ENCODE assay signal across 14 cellular contexts in genomic region chr15:72770673-72771328, GRCh38. TPM values are rescaled to one million over a fixed set of nuclear protein-coding genes. Genes with fewer than 3 reads are reported as not detected.
DNase-seq lines count a peak whose midpoint lies in the region; ATAC-seq, FAIRE-seq and TF ChIP-seq lines count a peak whose summit lies in the region.
"Had no signal": no experiment of that assay in that cellular context is flagged by ENCODE, and none has a peak within 500 bp of the region (broad histone marks: within the 10 kb centered on the region; RNA-seq: fewer than 3 reads in every experiment).

No MANE protein-coding gene starts in this region.

- no peak overlapping the region for H4K8ac ChIP-seq in trophoblast cell (ENCODE audit: low read depth, low read length)

- H3K9me3 ChIP-seq in spleen (peaks cover 0 to 25% (median 21%) of the 10 kb centered on the region in 8 donors), trophoblast cell (ENCODE audit: insufficient read depth, low read depth, low read length) (peaks cover 2% of the 10 kb centered on the region), HepG2 (ENCODE audit: low read length) (no peaks in the 10 kb centered on the region)
- H3K9me3 ChIP-seq: neutrophil had no signal

- H3K4me1 ChIP-seq in spleen (peaks cover 2 to 28% (median 19%) of the 10 kb centered on the region in 6 donors), trophoblast cell (ENCODE audit: control insufficient read depth in 1 of 2, insufficient read depth in 2 of 2, low read length in 2 of 2) (no peaks in the 10 kb centered on the region), HepG2 (ENCODE audit: insufficient read depth, low read length) (no peaks in the 10 kb centered on the region)

- BruUV-seq in HepG2 (replicated peaks; lab: Mats Ljungman, UMichigan): no TSS peak

- no peak overlapping the region for H3K23ac ChIP-seq in trophoblast cell (ENCODE audit: low read length)

- H3K14ac ChIP-seq in trophoblast cell (ENCODE audit: low read length): no peak overlapping the region

- TF ChIP-seq CTCF in LNCAP (IDR thresholded peaks at IDR 0.05) (0 out of 2 replicates have a peak, but pooled peaks have one; percentile 15), cardiac fibroblast (IDR thresholded peaks at IDR 0.05; ENCODE audit: low read depth, low read length) (peak; percentile 20), spleen (IDR thresholded peaks at IDR 0.05 in 8 of 11, conservative IDR thresholded peaks at IDR 0.05 in 3 of 11) (no peak), HepG2 (CRISPR knock-in tag; IDR thresholded peaks at IDR 0.05) (no peak)

- TF ChIP-seq EP300 in HepG2 (IDR thresholded peaks at IDR 0.05; ENCODE audit: low read depth in 2 of 2, low read length in 2 of 2) (no peak), HepG2 (CRISPR knock-in tag; IDR thresholded peaks at IDR 0.05; ENCODE audit: borderline replicate concordance) (no peak)

- in situ Hi-C loops in HepG2 (cut with HindIII; ENCODE audit: extremely low pct_ligation_motif_present, low pct_unique_long_range_greater_than_20kb): no loop called here

- H3K79me1 ChIP-seq in trophoblast cell (ENCODE audit: low read length): no peaks in the 10 kb centered on the region

- TF ChIP-seq RAD21 in HepG2 (CRISPR knock-in tag; IDR thresholded peaks at IDR 0.05): no peak

- H3K36me3 ChIP-seq in spleen (peaks cover 4 to 99% (median 86%) of the 10 kb centered on the region in 6 donors), trophoblast cell (ENCODE audit: control insufficient read depth in 1 of 2, insufficient read depth in 2 of 2, low read length in 2 of 2) (peaks cover 13 to 25% of the 10 kb centered on the region in 2 experiments), HepG2 (replicated peaks in 1 of 2; ENCODE audit: control insufficient read depth in 1 of 2, insufficient read depth in 2 of 2, low read length in 2 of 2) (peaks cover 18 to 65% of the 10 kb centered on the region in 2 experiments)

- no peak overlapping the region for H2BK12ac ChIP-seq in trophoblast cell (ENCODE audit: low read length)

- H3K79me2 ChIP-seq in trophoblast cell (ENCODE audit: control insufficient read depth, insufficient read depth, low read length, poor library complexity): no peaks in the 10 kb centered on the region
- no peaks in the 10 kb centered on the region for H3K79me2 ChIP-seq in HepG2 (ENCODE audit: insufficient read depth, low read length)

- H3K27me3 ChIP-seq in spleen (replicated peaks in 1 of 7) (no peaks in the 10 kb centered on the region), trophoblast cell (ENCODE audit: insufficient read depth, low read length) (no peaks in the 10 kb centered on the region), HepG2 (ENCODE audit: control insufficient read depth in 1 of 2, insufficient read depth in 2 of 2, low read length in 2 of 2) (no peaks in the 10 kb centered on the region)
- H3K27me3 ChIP-seq: neutrophil had no signal

- H3K4me3 Mint-ChIP-seq in activated T-cell treated with anti-CD3 and anti-CD28 coated beads, Interleukin-2, amount 50 U/mL, for 72 hours: peak overlapping the region in 1 of 2 donors; percentile 19
- no peak overlapping the region for H3K4me3 Mint-ChIP-seq in stimulated activated naive B cell treated with anti-CD40 and anti-IgM and Interleukin-4, amounts not matched to agents 10 μg/mL and 1 μg/mL and 100 μg/mL, for 72 hours

- H3K4me3 ChIP-seq in cardiac fibroblast (replicated peaks in 1 of 2; ENCODE audit: low read depth in 2 of 2, low read length in 2 of 2): no peak overlapping the region
- no peak overlapping the region for H3K4me3 ChIP-seq in spleen
- no peak overlapping the region for H3K4me3 ChIP-seq in trophoblast cell (ENCODE audit: low read depth, low read length)
- no peak overlapping the region for H3K4me3 ChIP-seq in HepG2 (replicated peaks in 1 of 3; ENCODE audit: insufficient read depth in 1 of 3, low read depth in 2 of 3, low read length in 3 of 3)
- H3K4me3 ChIP-seq: SK-N-MC had no signal

- H3K27ac ChIP-seq in spleen (no peak overlapping the region), trophoblast cell (ENCODE audit: low read depth, low read length) (no peak overlapping the region), HepG2 (ENCODE audit: extremely low read length, insufficient read depth, low read length) (no peak overlapping the region)
- H3K27ac ChIP-seq: neutrophil, SK-N-MC had no signal

- peak; percentile 67 to 86 for ATAC-seq in activated T-cell treated with anti-CD3 and anti-CD28 coated beads, Interleukin-2, amount 50 U/mL, for 72 hours (replicated peaks in 1 of 2)
- peak in 1 of 2 donors; percentile 61 for ATAC-seq in stimulated activated naive B cell treated with anti-CD40 and anti-IgM and Interleukin-4, amounts not matched to agents 10 μg/mL and 1 μg/mL and 100 μg/mL, for 72 hours (replicated peaks)
- no peak for ATAC-seq in HepG2
- ATAC-seq: left colon had no signal

- POLR2A ChIA-PET in HepG2 (lab: Yijun Ruan, JAX): no interaction called here

- H3K9me3 Mint-ChIP-seq in activated T-cell treated with anti-CD3 and anti-CD28 coated beads, Interleukin-2, amount 50 U/mL, for 72 hours: peaks cover 0 to 2% of the 10 kb centered on the region in 2 donors
- peaks cover 2 to 8% of the 10 kb centered on the region in 2 donors for H3K9me3 Mint-ChIP-seq in stimulated activated naive B cell treated with anti-CD40 and anti-IgM and Interleukin-4, amounts not matched to agents 10 μg/mL and 1 μg/mL and 100 μg/mL, for 72 hours

- H3K18ac ChIP-seq in trophoblast cell (ENCODE audit: low read length): no peak overlapping the region

- peaks cover 23% of the 10 kb centered on the region for H3K4me1 Mint-ChIP-seq in activated T-cell treated with anti-CD3 and anti-CD28 coated beads, Interleukin-2, amount 50 U/mL, for 72 hours (ENCODE audit: low read depth)
- peaks cover 31 to 43% of the 10 kb centered on the region in 2 donors for H3K4me1 Mint-ChIP-seq in stimulated activated naive B cell treated with anti-CD40 and anti-IgM and Interleukin-4, amounts not matched to agents 10 μg/mL and 1 μg/mL and 100 μg/mL, for 72 hours

- H3K9ac ChIP-seq in trophoblast cell (ENCODE audit: low read length) (no peak overlapping the region), HepG2 (ENCODE audit: insufficient read depth, low read depth, low read length) (no peak overlapping the region)

- no peaks in the 10 kb centered on the region for H4K20me1 ChIP-seq in HepG2 (ENCODE audit: insufficient read depth, low read length)

- no peak for FAIRE-seq in HepG2 (lab: Jason Lieb, UNC)
- FAIRE-seq: G401.6 had no signal

- peak overlapping the region; percentile 32 for H3K27ac Mint-ChIP-seq in activated T-cell treated with anti-CD3 and anti-CD28 coated beads, Interleukin-2, amount 50 U/mL, for 72 hours
- H3K27ac Mint-ChIP-seq in stimulated activated naive B cell treated with anti-CD40 and anti-IgM and Interleukin-4, amounts not matched to agents 10 μg/mL and 1 μg/mL and 100 μg/mL, for 72 hours: peak overlapping the region; percentile 37

- CTCF ChIA-PET in HepG2 (lab: Yijun Ruan, JAX; ENCODE audit: low intra/inter-chr PET ratio, low total read pairs): no interaction called here

- intact Hi-C loops in spleen (cut with DNase I; ENCODE audit: low total_unique reads): no loop called here
- intact Hi-C loops in HepG2 (cut with micrococcal nuclease; ENCODE audit: unreplicated experiment): no loop called here

- H2AK5ac ChIP-seq in trophoblast cell (ENCODE audit: low read length): no peak overlapping the region

- H3K4me2 ChIP-seq in trophoblast cell (ENCODE audit: low read length) (no peak overlapping the region), HepG2 (ENCODE audit: low read depth, low read length) (no peak overlapping the region)

- DNase-seq in activated T-cell treated with anti-CD3 and anti-CD28 coated beads, Interleukin-2, amount 50 U/mL, for 72 hours: no peak
- no peak for DNase-seq in activated T-cell treated with anti-CD3 and anti-CD28 coated beads for 4 hours
- no peak for DNase-seq in cardiac fibroblast (ENCODE audit: low read depth in 2 of 2)
- no peak for DNase-seq in stimulated activated naive B cell treated with anti-CD40 and anti-IgM and Interleukin-4, amounts not matched to agents 10 μg/mL and 1 μg/mL and 100 μg/mL, for 72 hours
- DNase-seq in spleen: no peak
- no peak for DNase-seq in trophoblast cell
- no peak for DNase-seq in HepG2 (ENCODE audit: low spot score)
- DNase-seq: left colon; NCI-H1048; stimulated activated CD4-positive, alpha-beta T cell treated with anti-CD3 and anti-CD28 coated beads, Interleukin-15, amount 100 ng/mL, for 24 hours had no signal

- H4K91ac ChIP-seq in trophoblast cell (ENCODE audit: low read depth, low read length): no peak overlapping the region

- WGBS in spleen, 5 donors: 73 to 88% (median 85%) methylated on average over 6 of the region's 6 CpGs
- no CpG with 5 or more reads among the region's 6 CpGs for WGBS in trophoblast cell (ENCODE audit: extremely low coverage, insufficient coverage, insufficient read length)
- WGBS in HepG2 (ENCODE audit: low lambda C conversion rate): 86% methylated on average over 6 of the region's 6 CpGs

- H3K27me3 Mint-ChIP-seq in activated T-cell treated with anti-CD3 and anti-CD28 coated beads, Interleukin-2, amount 50 U/mL, for 72 hours (ENCODE audit: low read depth): no peaks in the 10 kb centered on the region
- no peaks in the 10 kb centered on the region for H3K27me3 Mint-ChIP-seq in stimulated activated naive B cell treated with anti-CD40 and anti-IgM and Interleukin-4, amounts not matched to agents 10 μg/mL and 1 μg/mL and 100 μg/mL, for 72 hours

- peaks cover 26 to 54% of the 10 kb centered on the region in 2 donors for H3K36me3 Mint-ChIP-seq in activated T-cell treated with anti-CD3 and anti-CD28 coated beads, Interleukin-2, amount 50 U/mL, for 72 hours (ENCODE audit: insufficient read depth in 2 of 2)
- H3K36me3 Mint-ChIP-seq in stimulated activated naive B cell treated with anti-CD40 and anti-IgM and Interleukin-4, amounts not matched to agents 10 μg/mL and 1 μg/mL and 100 μg/mL, for 72 hours: peaks cover 59 to 76% of the 10 kb centered on the region in 2 donors

- no peak overlapping the region for H2BK5ac ChIP-seq in trophoblast cell (ENCODE audit: low read depth, low read length, poor library complexity)

- H4K12ac ChIP-seq in trophoblast cell (ENCODE audit: low read depth, low read length): no peak overlapping the region

- no peak overlapping the region for H2BK120ac ChIP-seq in trophoblast cell (ENCODE audit: insufficient read depth, low read length, poor library complexity)

- no peak overlapping the region for H3K4ac ChIP-seq in trophoblast cell (ENCODE audit: low read depth, low read length)

- no peak overlapping the region for H2AFZ ChIP-seq in trophoblast cell (ENCODE audit: insufficient read depth, low read length, poor library complexity)
- H2AFZ ChIP-seq in HepG2 (ENCODE audit: low read length): no peak overlapping the region

- TF ChIP-seq POLR2A in spleen (IDR thresholded peaks at IDR 0.05) (no peak), HepG2 (IDR thresholded peaks at IDR 0.05; ENCODE audit: insufficient read depth in 1 of 2, low read depth in 2 of 2, low read length in 2 of 2) (no peak)

RNA-seq across cellular contexts. Expression of gene ADPGK, which starts 12.8 kb away (rescaled TPM):
- 10 to 100 TPM; 55.8 to 63.1 TPM for total RNA-seq in activated T-cell treated with anti-CD3 and anti-CD28 coated beads, Interleukin-2, amount 50 U/mL, for 72 hours
- total RNA-seq in spleen: 100 to 1,000 TPM in 4 of 7 donors, 10 to 100 TPM in 3; 89.0 to 119 (median 103) TPM
- polyA plus RNA-seq in spleen: 100 to 1,000 TPM in 1 of 3 donors, 10 to 100 TPM in 2; 65.4 to 103 (median 68.0) TPM
- polyA plus RNA-seq in trophoblast cell (2013): 33.3 and 34.1 TPM in 2 replicates
- 33.5 and 67.5 TPM in 2 replicates for total RNA-seq in HepG2 (2016; rRNA removed; fragmentation: Illumina TruSeq; extraction: Trizol)
- 22.4 and 27.1 TPM in 2 replicates for total RNA-seq in HepG2 (2016; cell fraction: cytosol; rRNA removed; fragmentation: Illumina TruSeq; extraction: Trizol; ENCODE audit: low read depth)
- 32.0 and 67.5 TPM in 2 replicates for total RNA-seq in HepG2 (2016; cell fraction: insoluble cytoplasmic fraction; rRNA removed; fragmentation: Illumina TruSeq; extraction: Trizol)
- 22.2 and 23.4 TPM in 2 replicates for total RNA-seq in HepG2 (2016; cell fraction: membrane; rRNA removed; fragmentation: Illumina TruSeq; extraction: Trizol)
- total RNA-seq in HepG2 (2016; cell fraction: nucleus; rRNA removed; fragmentation: Illumina TruSeq; extraction: Trizol): 67.5 and 93.2 TPM in 2 replicates
- polyA plus RNA-seq in HepG2 (2011; rRNA removed): 59.4 and 61.6 TPM in 2 replicates
- polyA plus RNA-seq in HepG2 (2011; cell fraction: cytosol; rRNA removed): 41.8 and 45.0 TPM in 2 replicates
- polyA plus RNA-seq in HepG2 (2011; cell fraction: nucleus; rRNA removed): 62.2 and 69.8 TPM in 2 replicates
- polyA plus RNA-seq in HepG2 (2012): 29.7 and 33.7 TPM in 2 replicates
- polyA plus RNA-seq in HepG2 (2016; cell fraction: cytosol; fragmentation: Illumina TruSeq; extraction: Trizol; ENCODE audit: low read depth): 4.6 and 4.9 TPM in 2 replicates
- polyA plus RNA-seq in HepG2 (2016; cell fraction: insoluble cytoplasmic fraction; fragmentation: Illumina TruSeq; extraction: Trizol; ENCODE audit: low read depth): 25.8 and 28.0 TPM in 2 replicates
- 10.4 and 11.2 TPM in 2 replicates for polyA plus RNA-seq in HepG2 (2016; cell fraction: membrane; fragmentation: Illumina TruSeq; extraction: Trizol; ENCODE audit: low read depth)
- 113 and 118 TPM in 2 replicates for polyA plus RNA-seq in HepG2 (2016; cell fraction: nucleus; fragmentation: Illumina TruSeq; extraction: Trizol; ENCODE audit: insufficient read depth, low read depth)
- 47.4 and 81.7 TPM in 2 replicates for polyA minus RNA-seq in HepG2 (2011; rRNA and poly(A)+ RNA removed; ENCODE audit: low replicate concordance)
- polyA minus RNA-seq in HepG2 (2011; cell fraction: cytosol; rRNA and poly(A)+ RNA removed): 17.2 and 21.0 TPM in 2 replicates
- 86.3 and 91.4 TPM in 2 replicates for polyA minus RNA-seq in HepG2 (2011; cell fraction: nucleus; rRNA and poly(A)+ RNA removed)

Comparison
In these comparisons a context has a peak if more than half of its experiments do, and no peak if none do; other contexts are left out.
1. CTCF ChIP-seq: peak in LNCAP (single experiment) and cardiac fibroblast (single experiment); none in spleen (0 of 11) and HepG2 (single experiment).